In genomic region chrX:784829-785228, GRCh38 we compare ENCODE assay signal across 1 cellular context.
TF ChIP-seq lines count a peak whose summit lies in the region.

No MANE protein-coding gene starts in this region.

TF ChIP-seq in GM23338, 12 proteins besides CTCF, POLR2A, EP300 and RAD21 (continued from another document):
- TF ChIP-seq ZNF462 (CRISPR knock-in tag; IDR thresholded peaks at IDR 0.05) (no peak), ZNF114 (CRISPR knock-in tag; IDR thresholded peaks at IDR 0.05) (no peak)
